In genomic region chr10:92033070-92033469, GRCh38 we compare ENCODE assay signal across 6 cellular contexts.
A peak's percentile ranks its signal among the peaks of the same experiment; 100 is the strongest.
DNase-seq lines count a peak whose midpoint lies in the region; ATAC-seq, FAIRE-seq and TF ChIP-seq lines count a peak whose summit lies in the region.
"Not testable (repeated sequence)": the region's sequence is repeated elsewhere in the genome, so short reads cannot be mapped to it uniquely, and the experiment has no call there.

No MANE protein-coding gene starts in this region.

- H3K9me2 ChIP-seq in GM23338 (ENCODE audit: insufficient read depth), result not testable (repeated sequence)

- not testable (repeated sequence) for H3K9ac ChIP-seq in HUES48 (ENCODE audit: low read depth, low read length); H1 (replicated peaks in 1 of 4; ENCODE audit: extremely low read depth in 1 of 4, low read depth in 3 of 4, low read length in 3 of 4); iPS-20b (ENCODE audit: low read depth, low read length)

- POLR2A ChIA-PET in WTC11 (lab: Charles Lee), result not testable (repeated sequence)
- POLR2A ChIA-PET in H1 (lab: Charles Lee; ENCODE audit: partially characterized antibody), result interaction anchor here (0.7 to 1.2 kb wide), 2 partner anchors 11 to 19 kb away, joined by 3 to 4 read pairs; no protein-coding TSS in a partner anchor

- H3K36me3 Mint-ChIP-seq in GM23338 (ENCODE audit: low read depth) (peaks cover 19% of the 10 kb centered on the region), WTC11 (peaks cover 14% of the 10 kb centered on the region)

- H3K4me1 Mint-ChIP-seq in GM23338 (peaks cover 27% of the 10 kb centered on the region), WTC11 (peaks cover 24% of the 10 kb centered on the region)

- not testable (repeated sequence) for H2BK15ac ChIP-seq in H1 (ENCODE audit: low read length)

- not testable (repeated sequence) for H3K9me3 Mint-ChIP-seq in GM23338, WTC11

- H3K18ac ChIP-seq in H1 (ENCODE audit: extremely low read depth, low read length), result not testable (repeated sequence)

- H3K9me3 ChIP-seq in HUES48 (ENCODE audit: control insufficient read depth, insufficient read depth, low read length); H1 (ENCODE audit: insufficient read depth in 2 of 2, low read depth in 1 of 2, low read length in 1 of 2); cardiac muscle cell (ENCODE audit: low read depth); iPS-20b (ENCODE audit: insufficient read depth, low read depth, low read length): not testable (repeated sequence)

- not testable (repeated sequence) for H3K79me1 ChIP-seq in H1 (ENCODE audit: low read depth, low read length)

- DNase-seq in GM23338 (ENCODE audit: low spot score) (peak; percentile 70), cardiac muscle cell (ENCODE audit: low read depth in 1 of 2, low spot score in 1 of 2) (peak in 1 of 2 donors; percentile 16)
- not testable (repeated sequence) for DNase-seq in WTC11 (ENCODE audit: low spot score); H1 (ENCODE audit: low read depth in 1 of 2, low spot score in 2 of 2)

- H3K4me3 Mint-ChIP-seq in GM23338, result peak overlapping the region; percentile 45
- H3K4me3 Mint-ChIP-seq in WTC11, result peak overlapping the region; percentile 5

- TF ChIP-seq RAD21 in H1 (IDR thresholded peaks at IDR 0.05 in 1 of 2, conservative IDR thresholded peaks at IDR 0.05 in 1 of 2; ENCODE audit: low read depth in 2 of 2, low read length in 2 of 2), result not testable (repeated sequence)

- not testable (repeated sequence) for H4K8ac ChIP-seq in H1 (ENCODE audit: extremely low read depth, insufficient read depth, low read length)

- peaks cover 22% of the 10 kb centered on the region for H3K4me1 ChIP-seq in GM23338 (ENCODE audit: insufficient read depth)
- H3K4me1 ChIP-seq in HUES48 (ENCODE audit: control insufficient read depth, insufficient read depth, low read length), result peaks cover 18% of the 10 kb centered on the region
- H3K4me1 ChIP-seq in H1 (replicated peaks in 1 of 4; ENCODE audit: control insufficient read depth in 3 of 4, insufficient read depth in 4 of 4, low read length in 3 of 4), result not testable (repeated sequence)
- peaks cover 14% of the 10 kb centered on the region for H3K4me1 ChIP-seq in cardiac muscle cell (ENCODE audit: low read depth)
- H3K4me1 ChIP-seq in iPS-20b (ENCODE audit: insufficient read depth, low read length), result peaks cover 15% of the 10 kb centered on the region; the same call in 1 of the 2 replicates

- not testable (repeated sequence) for H2AK5ac ChIP-seq in H1 (ENCODE audit: low read depth, low read length)

- H2AFZ ChIP-seq in GM23338; H1 (ENCODE audit: low read length): not testable (repeated sequence)

- not testable (repeated sequence) for H4K5ac ChIP-seq in H1 (ENCODE audit: insufficient read length, low read depth, low read length)

- not testable (repeated sequence) for H2BK120ac ChIP-seq in H1 (replicated peaks; ENCODE audit: low read depth, low read length)

- not testable (repeated sequence) for H2BK12ac ChIP-seq in H1 (ENCODE audit: low read depth, low read length)

- not testable (repeated sequence) for H3K27me3 ChIP-seq in GM23338 (ENCODE audit: insufficient read depth); HUES48 (ENCODE audit: control insufficient read depth, insufficient read depth, low read length); H1 (replicated peaks in 1 of 4; ENCODE audit: control insufficient read depth in 3 of 4, extremely low read depth in 1 of 4, insufficient read depth in 3 of 4, low read length in 3 of 4); cardiac muscle cell; iPS-20b (ENCODE audit: insufficient read depth, low read length)

- H3K23ac ChIP-seq in H1 (ENCODE audit: insufficient read length), result not testable (repeated sequence)

- H3F3A ChIP-seq in GM23338 (replicated peaks; ENCODE audit: low read depth), result not testable (repeated sequence)

- 47% methylated on average over 3 of the region's 3 CpGs; no CpG with 5 or more reads in 1 of the 2 experiments for WGBS in H1 (ENCODE audit: extremely low coverage in 1 of 2, insufficient coverage in 1 of 2, insufficient read length in 1 of 2, insufficient replicate concordance in 2 of 2, low coverage in 1 of 2, low lambda C conversion rate in 2 of 2, missing lambda C conversion rate in 1 of 2), 2 experiments

- H3K4me3 ChIP-seq in GM23338 (0 out of 2 replicates have a peak overlapping the region, but pooled peaks have one; percentile 1), HUES48 (ENCODE audit: low read depth, low read length) (peak overlapping the region; percentile 39; the same call in 1 of the 2 replicates), H1 (ENCODE audit: extremely low read depth in 1 of 4, insufficient read depth in 2 of 4, low read depth in 3 of 4, low read length in 4 of 4) (peak overlapping the region in 1 of 4 experiments; percentile 30; a peak in 1 of 8 replicates), iPS-20b (ENCODE audit: low read length) (peak overlapping the region; percentile 42)
- H3K4me3 ChIP-seq in cardiac muscle cell, result not testable (repeated sequence)

- H4K91ac ChIP-seq in H1 (replicated peaks; ENCODE audit: insufficient read length, low read length), result not testable (repeated sequence)

- not testable (repeated sequence) for H2BK5ac ChIP-seq in H1 (ENCODE audit: low read depth, low read length)

- H2BK20ac ChIP-seq in H1 (ENCODE audit: low read length), result not testable (repeated sequence)

- not testable (repeated sequence) for H3K56ac ChIP-seq in H1 (replicated peaks; ENCODE audit: insufficient read length, low read depth, low read length)

- not testable (repeated sequence) for H3K36me3 ChIP-seq in GM23338 (ENCODE audit: insufficient read depth)
- H3K36me3 ChIP-seq in HUES48 (ENCODE audit: control insufficient read depth, insufficient read depth, low read length) (peaks cover 28% of the 10 kb centered on the region), H1 (ENCODE audit: control insufficient read depth in 2 of 4, insufficient read depth in 4 of 4, low read length in 3 of 4) (peaks cover 0 to 25% (median 3%) of the 10 kb centered on the region in 4 experiments; a peak in 3 of 8 replicates), cardiac muscle cell (peaks cover 29% of the 10 kb centered on the region), iPS-20b (ENCODE audit: insufficient read depth, low read depth, low read length) (peaks cover 38% of the 10 kb centered on the region)

- not testable (repeated sequence) for TF ChIP-seq EP300 in H1 (IDR thresholded peaks at IDR 0.05; ENCODE audit: borderline replicate concordance in 1 of 2, low read depth in 2 of 2, low read length in 2 of 2)

- CTCF ChIA-PET in WTC11 (lab: Charles Lee); H1 (lab: Charles Lee; ENCODE audit: partially characterized antibody): not testable (repeated sequence)

- not testable (repeated sequence) for H3K27ac ChIP-seq in GM23338 (ENCODE audit: low read depth); H1 (ENCODE audit: low read depth, low read length); iPS-20b (ENCODE audit: low read length)
- H3K27ac ChIP-seq in HUES48 (ENCODE audit: low read depth, low read length) (peak overlapping the region; percentile 51), cardiac muscle cell (peak overlapping the region; percentile 16)

- H3K23me2 ChIP-seq in H1 (ENCODE audit: low read depth, low read length), result not testable (repeated sequence)

- peak overlapping the region; percentile 3; the same call in 1 of the 2 replicates for H3K27ac Mint-ChIP-seq in GM23338
- H3K27ac Mint-ChIP-seq in WTC11, result not testable (repeated sequence)

- H3K14ac ChIP-seq in H1 (ENCODE audit: insufficient read length), result not testable (repeated sequence)

- H3K4me2 ChIP-seq in GM23338, result peak overlapping the region; percentile 29
- peak overlapping the region; percentile 43 to 47; a peak in 3 of 4 replicates for H3K4me2 ChIP-seq in H1 (ENCODE audit: insufficient read depth in 1 of 2, low read depth in 2 of 2, low read length in 2 of 2)

- H3K4ac ChIP-seq in H1 (replicated peaks; ENCODE audit: insufficient read length, low read depth, low read length), result not testable (repeated sequence)

- TF ChIP-seq POLR2A in H1 (IDR thresholded peaks at IDR 0.05; ENCODE audit: control extremely low read depth in 1 of 2, low read depth in 2 of 2, low read length in 2 of 2), result not testable (repeated sequence)

- peak; percentile 78 for ATAC-seq in GM23338
- peak; percentile 68 for ATAC-seq in WTC11

- H3K27me3 Mint-ChIP-seq in GM23338 (ENCODE audit: insufficient read depth, low read depth, poor library complexity); WTC11 (ENCODE audit: low read depth): not testable (repeated sequence)

- not testable (repeated sequence) for H3K79me2 ChIP-seq in GM23338 (replicated peaks; ENCODE audit: insufficient read depth); H1 (ENCODE audit: control insufficient read depth in 1 of 2, insufficient read depth in 2 of 2, low read length in 2 of 2)

- peak; percentile 95 for FAIRE-seq in H1 (lab: Jason Lieb, UNC)

- not testable (repeated sequence) for H4K20me1 ChIP-seq in GM23338 (replicated peaks; ENCODE audit: insufficient read depth); H1 (replicated peaks in 1 of 2; ENCODE audit: control insufficient read depth in 1 of 2, insufficient read depth in 2 of 2, low read length in 2 of 2)

- TF ChIP-seq CTCF in GM23338 (conservative IDR thresholded peaks at IDR 0.05; ENCODE audit: low read depth in 2 of 2); WTC11 (IDR thresholded peaks at IDR 0.05); H1 (IDR thresholded peaks at IDR 0.05; ENCODE audit: control extremely low read depth in 1 of 3, insufficient read depth in 1 of 3, low read depth in 1 of 3, low read length in 3 of 3); cardiac muscle cell (IDR thresholded peaks at IDR 0.05; ENCODE audit: low read depth, low read length): not testable (repeated sequence)

TF ChIP-seq in GM23338, 12 proteins besides CTCF, POLR2A, EP300 and RAD21:
- TF ChIP-seq NANOG (IDR thresholded peaks at IDR 0.05; ENCODE audit: borderline replicate concordance), result peak; percentile 55; the same call in 1 of the 2 replicates

TF ChIP-seq in H1, 55 proteins besides CTCF, POLR2A, EP300 and RAD21:
- peak; percentile 17 for TF ChIP-seq NANOG (IDR thresholded peaks at IDR 0.05; ENCODE audit: insufficient read depth, low read depth, low read length, poor library complexity, severe bottlenecking)
- peak; percentile 21 for TF ChIP-seq ASH2L (IDR thresholded peaks at IDR 0.05; ENCODE audit: low read length)
